Comparison of ENCODE assay signal across 1 cellular context in genomic region chr19:41323023-41323422, GRCh38.
TF ChIP-seq lines count a peak whose summit lies in the region.

No MANE protein-coding gene starts in this region.

TF ChIP-seq in HepG2, 621 proteins besides CTCF, POLR2A, EP300 and RAD21 (continued from another document and continues in another):
- TF ChIP-seq ZNF574 (CRISPR knock-in tag; IDR thresholded peaks at IDR 0.05) (no peak), HDAC2 (CRISPR knock-in tag; IDR thresholded peaks at IDR 0.05) (peak; percentile 32; the same call in 1 of the 2 replicates), HOMEZ (CRISPR knock-in tag; IDR thresholded peaks at IDR 0.05; ENCODE audit: low read depth) (no peak), ZNF441 (CRISPR knock-in tag; IDR thresholded peaks at IDR 0.05; ENCODE audit: borderline replicate concordance) (no peak), BRD4 (CRISPR knock-in tag; IDR thresholded peaks at IDR 0.05) (peak; percentile 15; the same call in 1 of the 2 replicates), ZNF431 (CRISPR knock-in tag; IDR thresholded peaks at IDR 0.05; ENCODE audit: borderline replicate concordance, low read depth) (no peak), KLF6 (CRISPR knock-in tag; IDR thresholded peaks at IDR 0.05) (no peak), TFAP4 (IDR thresholded peaks at IDR 0.05; ENCODE audit: borderline replicate concordance, low read depth) (peak; percentile 93), ZNF333 (CRISPR knock-in tag; IDR thresholded peaks at IDR 0.05; ENCODE audit: borderline replicate concordance) (no peak), ZNF263 (CRISPR knock-in tag; IDR thresholded peaks at IDR 0.05) (peak; percentile 81; the same call in 1 of the 2 replicates), ETV5 (CRISPR knock-in tag; IDR thresholded peaks at IDR 0.05; ENCODE audit: borderline replicate concordance) (peak; percentile 82), ZSCAN25 (CRISPR knock-in tag; IDR thresholded peaks at IDR 0.05) (peak; percentile 44; the same call in 1 of the 2 replicates), ZNF556 (CRISPR knock-in tag; IDR thresholded peaks at IDR 0.05; ENCODE audit: borderline replicate concordance) (no peak), SMAD1 (CRISPR knock-in tag; IDR thresholded peaks at IDR 0.05; ENCODE audit: borderline replicate concordance, low read depth) (no peak), SAP130 (CRISPR knock-in tag; IDR thresholded peaks at IDR 0.05; ENCODE audit: low read depth) (peak; percentile 63), NCOR1 (IDR thresholded peaks at IDR 0.05; ENCODE audit: borderline replicate concordance, low read length) (no peak), ZNF740 (CRISPR knock-in tag; IDR thresholded peaks at IDR 0.05) (no peak), MAZ (IDR thresholded peaks at IDR 0.05; ENCODE audit: borderline replicate concordance, low read depth, low read length) (no peak), MAZ (CRISPR knock-in tag; IDR thresholded peaks at IDR 0.05; ENCODE audit: low read depth) (no peak), RFX5 (IDR thresholded peaks at IDR 0.05; ENCODE audit: low read depth, low read length) (no peak), ZNF749 (CRISPR knock-in tag; IDR thresholded peaks at IDR 0.05; ENCODE audit: borderline replicate concordance) (no peak), BCL6 (CRISPR knock-in tag; IDR thresholded peaks at IDR 0.05) (peak; percentile 43; the same call in 1 of the 2 replicates), ZNF180 (CRISPR knock-in tag; IDR thresholded peaks at IDR 0.05; ENCODE audit: borderline replicate concordance, low read depth) (no peak), STAG1 (CRISPR knock-in tag; IDR thresholded peaks at IDR 0.05) (no peak), ZNF280B (CRISPR knock-in tag; IDR thresholded peaks at IDR 0.05; ENCODE audit: borderline replicate concordance) (no peak), ZNF275 (CRISPR knock-in tag; IDR thresholded peaks at IDR 0.05; ENCODE audit: borderline replicate concordance) (no peak), ZNF281 (CRISPR knock-in tag; IDR thresholded peaks at IDR 0.05; ENCODE audit: borderline replicate concordance) (peak; percentile 64; the same call in 1 of the 2 replicates), ISL2 (CRISPR knock-in tag; IDR thresholded peaks at IDR 0.05) (no peak), SIN3B (IDR thresholded peaks at IDR 0.05; ENCODE audit: low read length) (no peak), HMGXB4 (CRISPR knock-in tag; IDR thresholded peaks at IDR 0.05; ENCODE audit: borderline replicate concordance in 1 of 2, low read depth in 1 of 2) (no peak), ONECUT2 (CRISPR knock-in tag; IDR thresholded peaks at IDR 0.05) (no peak), CBX2 (IDR thresholded peaks at IDR 0.05; ENCODE audit: low read depth, low read length) (no peak), CBX2 (CRISPR knock-in tag; IDR thresholded peaks at IDR 0.05; ENCODE audit: low read depth) (no peak), ZNF354B (CRISPR knock-in tag; IDR thresholded peaks at IDR 0.05) (no peak), HNF1A (IDR thresholded peaks at IDR 0.05; ENCODE audit: low read depth) (no peak), HNF1A (CRISPR knock-in tag; IDR thresholded peaks at IDR 0.05; ENCODE audit: borderline replicate concordance) (no peak), FOXK1 (CRISPR knock-in tag; IDR thresholded peaks at IDR 0.05; ENCODE audit: borderline replicate concordance, low read depth) (peak; percentile 37; the same call in 1 of the 2 replicates), NFYB (CRISPR knock-in tag; IDR thresholded peaks at IDR 0.05) (no peak), ZNF329 (CRISPR knock-in tag; IDR thresholded peaks at IDR 0.05; ENCODE audit: low read depth) (no peak), ZNF710 (CRISPR knock-in tag; IDR thresholded peaks at IDR 0.05; ENCODE audit: borderline replicate concordance) (no peak), ZNF768 (CRISPR knock-in tag; IDR thresholded peaks at IDR 0.05) (peak; percentile 93), RXRB (CRISPR knock-in tag; IDR thresholded peaks at IDR 0.05; ENCODE audit: borderline replicate concordance) (0 out of 2 replicates have a peak, but pooled peaks have one; percentile 59)
